Comparison of ENCODE assay signal across 7 cellular contexts in the genomic region with DNA sequence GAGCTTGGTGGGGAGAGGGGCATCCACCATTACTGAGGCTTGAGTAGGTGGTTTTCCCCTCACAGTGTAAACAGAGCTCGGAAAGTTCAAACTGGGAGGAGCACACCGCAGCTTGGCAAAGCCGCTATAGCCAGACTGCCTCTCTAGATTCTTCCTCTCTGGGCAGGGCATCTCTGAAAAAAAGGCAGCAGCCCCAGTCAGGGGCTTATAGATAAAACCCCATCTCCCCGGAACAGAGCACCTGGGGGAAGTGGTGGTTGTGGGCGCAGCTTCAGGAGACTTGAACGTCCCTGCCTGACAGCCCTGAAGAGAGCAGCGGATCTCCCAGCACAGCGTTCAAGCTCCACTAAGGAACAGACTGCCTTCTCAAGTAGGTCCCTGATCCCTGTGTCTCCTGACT. TPM values are rescaled to one million over a fixed set of nuclear protein-coding genes. Genes with fewer than 3 reads are reported as not detected.
DNase-seq lines count a peak whose midpoint lies in the region; ATAC-seq lines count a peak whose summit lies in the region.
"Not testable (repeated sequence)": the region's sequence is repeated elsewhere in the genome, so short reads cannot be mapped to it uniquely, and the experiment has no call there.

No MANE protein-coding gene starts in this region.

- not testable (repeated sequence) for H3K27me3 Mint-ChIP-seq in T-helper 2 cell treated with Interferon-gamma antibody and Interleukin-4, amounts not matched to agents 5 μg/mL and 100 μg/mL, for 36 hours (ENCODE audit: low read depth); activated naive CD4-positive, alpha-beta T cell treated with anti-CD3 and anti-CD28 coated beads for 36 hours (ENCODE audit: low read depth); naive thymus-derived CD8-positive, alpha-beta T cell
- H3K27me3 Mint-ChIP-seq in activated CD4-positive, alpha-beta T cell treated with anti-CD3 and anti-CD28 coated beads, Interleukin-2, amount 10 ng/mL, durations not matched to agents 7 days and 5 days: peaks cover 23% of the 10 kb centered on the region
- peaks cover 23% of the 10 kb centered on the region for H3K27me3 Mint-ChIP-seq in activated T-cell treated with anti-CD3 and anti-CD28 coated beads, Interleukin-2, amount 50 U/mL, for 4 hours (ENCODE audit: low read depth)
- H3K27me3 Mint-ChIP-seq in activated naive CD8-positive, alpha-beta T cell treated with anti-CD3 and anti-CD28 coated beads, Interleukin-2, amount 10 ng/mL, durations not matched to agents 7 days and 5 days: peaks cover 25% of the 10 kb centered on the region

- peaks cover 22% of the 10 kb centered on the region for H3K9me3 Mint-ChIP-seq in T-helper 2 cell treated with Interferon-gamma antibody and Interleukin-4, amounts not matched to agents 5 μg/mL and 100 μg/mL, for 36 hours
- H3K9me3 Mint-ChIP-seq in activated CD4-positive, alpha-beta T cell treated with anti-CD3 and anti-CD28 coated beads, Interleukin-2, amount 10 ng/mL, durations not matched to agents 7 days and 5 days: peaks cover 11% of the 10 kb centered on the region
- H3K9me3 Mint-ChIP-seq in activated T-cell treated with anti-CD3 and anti-CD28 coated beads, Interleukin-2, amount 50 U/mL, for 4 hours: not testable (repeated sequence)
- H3K9me3 Mint-ChIP-seq in activated naive CD4-positive, alpha-beta T cell treated with anti-CD3 and anti-CD28 coated beads for 36 hours: peaks cover 19% of the 10 kb centered on the region
- H3K9me3 Mint-ChIP-seq in activated naive CD8-positive, alpha-beta T cell treated with anti-CD3 and anti-CD28 coated beads, Interleukin-2, amount 10 ng/mL, durations not matched to agents 7 days and 5 days: peaks cover 24% of the 10 kb centered on the region
- peaks cover 0 to 43% (median 31%) of the 10 kb centered on the region in 9 donors for H3K9me3 Mint-ChIP-seq in naive thymus-derived CD8-positive, alpha-beta T cell

- CTCF ChIA-PET in activated CD4-positive, alpha-beta T cell treated with anti-CD3 and anti-CD28 coated beads, Interleukin-2, amount 10 ng/mL, durations not matched to agents 7 days and 5 days (lab: Charles Lee): interaction anchor here (0.6 to 1.1 kb wide), 2 partner anchors 337 to 407 kb away, joined by 3 to 4 read pairs; no protein-coding TSS in a partner anchor
- CTCF ChIA-PET in activated naive CD4-positive, alpha-beta T cell treated with anti-CD3 and anti-CD28 coated beads for 36 hours (lab: Charles Lee): interaction anchor here (0.7 kb wide), 1 partner anchor 8 kb away, joined by 3 read pairs; no protein-coding TSS in a partner anchor

- peak overlapping the region; percentile 39 for H3K4me3 Mint-ChIP-seq in T-helper 2 cell treated with Interferon-gamma antibody and Interleukin-4, amounts not matched to agents 5 μg/mL and 100 μg/mL, for 36 hours
- not testable (repeated sequence) for H3K4me3 Mint-ChIP-seq in activated CD4-positive, alpha-beta T cell treated with anti-CD3 and anti-CD28 coated beads, Interleukin-2, amount 10 ng/mL, durations not matched to agents 7 days and 5 days; activated T-cell treated with anti-CD3 and anti-CD28 coated beads, Interleukin-2, amount 50 U/mL, for 4 hours
- H3K4me3 Mint-ChIP-seq in activated naive CD4-positive, alpha-beta T cell treated with anti-CD3 and anti-CD28 coated beads for 36 hours: peak overlapping the region; percentile 45
- H3K4me3 Mint-ChIP-seq in activated naive CD8-positive, alpha-beta T cell treated with anti-CD3 and anti-CD28 coated beads, Interleukin-2, amount 10 ng/mL, durations not matched to agents 7 days and 5 days: peak overlapping the region; percentile 65
- H3K4me3 Mint-ChIP-seq in naive thymus-derived CD8-positive, alpha-beta T cell: peak overlapping the region in 9 of 10 donors; percentile 49 to 83 (median 66)

- H3K4me1 Mint-ChIP-seq in T-helper 2 cell treated with Interferon-gamma antibody and Interleukin-4, amounts not matched to agents 5 μg/mL and 100 μg/mL, for 36 hours (ENCODE audit: low read depth); activated T-cell treated with anti-CD3 and anti-CD28 coated beads, Interleukin-2, amount 50 U/mL, for 4 hours (ENCODE audit: low read depth): not testable (repeated sequence)
- peaks cover 20% of the 10 kb centered on the region for H3K4me1 Mint-ChIP-seq in activated CD4-positive, alpha-beta T cell treated with anti-CD3 and anti-CD28 coated beads, Interleukin-2, amount 10 ng/mL, durations not matched to agents 7 days and 5 days
- peaks cover 13% of the 10 kb centered on the region for H3K4me1 Mint-ChIP-seq in activated naive CD4-positive, alpha-beta T cell treated with anti-CD3 and anti-CD28 coated beads for 36 hours (ENCODE audit: low read depth)
- H3K4me1 Mint-ChIP-seq in activated naive CD8-positive, alpha-beta T cell treated with anti-CD3 and anti-CD28 coated beads, Interleukin-2, amount 10 ng/mL, durations not matched to agents 7 days and 5 days: peaks cover 29% of the 10 kb centered on the region
- H3K4me1 Mint-ChIP-seq in naive thymus-derived CD8-positive, alpha-beta T cell: peaks cover 13 to 25% (median 24%) of the 10 kb centered on the region in 4 donors

- peak; percentile 35 to 51 for ATAC-seq in activated T-cell treated with anti-CD3 and anti-CD28 coated beads, Interleukin-2, amount 50 U/mL, for 4 hours
- peak; percentile 81 for ATAC-seq in activated naive CD8-positive, alpha-beta T cell treated with anti-CD3 and anti-CD28 coated beads, Interleukin-2, amount 10 ng/mL, durations not matched to agents 7 days and 5 days (ENCODE audit: low read depth)
- ATAC-seq in naive thymus-derived CD8-positive, alpha-beta T cell: peak; percentile 81

- peak; percentile 87 for DNase-seq in Jurkat, Clone E6-1 (ENCODE audit: low read depth, low spot score)
- not testable (repeated sequence) for DNase-seq in T-helper 2 cell treated with Interferon-gamma antibody and Interleukin-4, amounts not matched to agents 5 μg/mL and 100 μg/mL, for 36 hours (ENCODE audit: low spot score); activated T-cell treated with anti-CD3 and anti-CD28 coated beads, Interleukin-2, amount 50 U/mL, for 4 hours
- DNase-seq in activated CD4-positive, alpha-beta T cell treated with anti-CD3 and anti-CD28 coated beads, Interleukin-2, amount 10 ng/mL, durations not matched to agents 7 days and 5 days: peak; percentile 35
- DNase-seq in activated naive CD4-positive, alpha-beta T cell treated with anti-CD3 and anti-CD28 coated beads for 36 hours: peak; percentile 27
- DNase-seq in activated naive CD8-positive, alpha-beta T cell treated with anti-CD3 and anti-CD28 coated beads, Interleukin-2, amount 10 ng/mL, durations not matched to agents 7 days and 5 days: peak; percentile 51
- DNase-seq in naive thymus-derived CD8-positive, alpha-beta T cell: peak in 7 of 10 donors; percentile 3 to 62 (median 32)

- not testable (repeated sequence) for H3K27ac Mint-ChIP-seq in T-helper 2 cell treated with Interferon-gamma antibody and Interleukin-4, amounts not matched to agents 5 μg/mL and 100 μg/mL, for 36 hours; activated CD4-positive, alpha-beta T cell treated with anti-CD3 and anti-CD28 coated beads, Interleukin-2, amount 10 ng/mL, durations not matched to agents 7 days and 5 days; activated naive CD4-positive, alpha-beta T cell treated with anti-CD3 and anti-CD28 coated beads for 36 hours
- peak overlapping the region; percentile 33 for H3K27ac Mint-ChIP-seq in activated naive CD8-positive, alpha-beta T cell treated with anti-CD3 and anti-CD28 coated beads, Interleukin-2, amount 10 ng/mL, durations not matched to agents 7 days and 5 days
- H3K27ac Mint-ChIP-seq in naive thymus-derived CD8-positive, alpha-beta T cell: peak overlapping the region in 9 of 10 donors; percentile 38 to 83 (median 69)

- POLR2A ChIA-PET in activated CD4-positive, alpha-beta T cell treated with anti-CD3 and anti-CD28 coated beads, Interleukin-2, amount 10 ng/mL, durations not matched to agents 7 days and 5 days (lab: Charles Lee); naive thymus-derived CD8-positive, alpha-beta T cell (lab: Charles Lee): not testable (repeated sequence)
- POLR2A ChIA-PET in activated naive CD8-positive, alpha-beta T cell treated with anti-CD3 and anti-CD28 coated beads, Interleukin-2, amount 10 ng/mL, durations not matched to agents 7 days and 5 days (lab: Charles Lee): interaction anchor here (0.8 kb wide), 1 partner anchor 133 kb away, joined by 3 read pairs; the partner anchor contains the start of gene CENPU

- intact Hi-C loops in activated naive CD4-positive, alpha-beta T cell treated with anti-CD3 and anti-CD28 coated beads for 36 hours (cut with micrococcal nuclease): not testable (repeated sequence)

- peak overlapping the region; percentile 27 for H3K4me3 ChIP-seq in Jurkat, Clone E6-1 (ENCODE audit: low read length)

- H3K36me3 Mint-ChIP-seq in T-helper 2 cell treated with Interferon-gamma antibody and Interleukin-4, amounts not matched to agents 5 μg/mL and 100 μg/mL, for 36 hours (ENCODE audit: low read depth); activated CD4-positive, alpha-beta T cell treated with anti-CD3 and anti-CD28 coated beads, Interleukin-2, amount 10 ng/mL, durations not matched to agents 7 days and 5 days (ENCODE audit: low read depth); activated T-cell treated with anti-CD3 and anti-CD28 coated beads, Interleukin-2, amount 50 U/mL, for 4 hours (ENCODE audit: insufficient read depth); activated naive CD4-positive, alpha-beta T cell treated with anti-CD3 and anti-CD28 coated beads for 36 hours (ENCODE audit: low read depth): not testable (repeated sequence)
- H3K36me3 Mint-ChIP-seq in activated naive CD8-positive, alpha-beta T cell treated with anti-CD3 and anti-CD28 coated beads, Interleukin-2, amount 10 ng/mL, durations not matched to agents 7 days and 5 days: peaks cover 15% of the 10 kb centered on the region
- peaks cover 0 to 27% (median 21%) of the 10 kb centered on the region in 3 donors for H3K36me3 Mint-ChIP-seq in naive thymus-derived CD8-positive, alpha-beta T cell

RNA-seq across cellular contexts. Expression of gene CASP3, which starts 48.3 kb away (rescaled TPM):
- 43.3 TPM for polyA plus RNA-seq in Jurkat, Clone E6-1 (2012; ENCODE audit: insufficient read depth, insufficient read length)
- 10 to 100 TPM; 58.0 to 64.2 TPM for total RNA-seq in activated CD4-positive, alpha-beta T cell treated with anti-CD3 and anti-CD28 coated beads, Interleukin-2, amount 10 ng/mL, durations not matched to agents 7 days and 5 days
- total RNA-seq in activated T-cell treated with anti-CD3 and anti-CD28 coated beads, Interleukin-2, amount 50 U/mL, for 4 hours: 10 to 100 TPM; 38.0 to 39.5 (median 38.6) TPM
- total RNA-seq in activated naive CD4-positive, alpha-beta T cell treated with anti-CD3 and anti-CD28 coated beads for 36 hours: 10 to 100 TPM; 27.5 to 27.9 TPM
- total RNA-seq in activated naive CD8-positive, alpha-beta T cell treated with anti-CD3 and anti-CD28 coated beads, Interleukin-2, amount 10 ng/mL, durations not matched to agents 7 days and 5 days: 10 to 100 TPM; 45.3 to 49.8 TPM
- 10 to 100 TPM; 19.6 to 22.8 TPM for total RNA-seq in naive thymus-derived CD8-positive, alpha-beta T cell
- 1 to 10 TPM; 1.9 to 4.7 (median 3.3) TPM for polyA plus RNA-seq in naive thymus-derived CD8-positive, alpha-beta T cell

RNA-seq across cellular contexts. Expression of gene PRIMPOL, which starts 48.6 kb away (rescaled TPM):
- 25.6 TPM for polyA plus RNA-seq in Jurkat, Clone E6-1 (2012; ENCODE audit: insufficient read depth, insufficient read length)
- total RNA-seq in activated CD4-positive, alpha-beta T cell treated with anti-CD3 and anti-CD28 coated beads, Interleukin-2, amount 10 ng/mL, durations not matched to agents 7 days and 5 days: 10 to 100 TPM; 20.2 to 21.4 TPM
- total RNA-seq in activated T-cell treated with anti-CD3 and anti-CD28 coated beads, Interleukin-2, amount 50 U/mL, for 4 hours: 1 to 10 TPM; 6.6 to 6.9 (median 6.7) TPM
- 10 to 100 TPM; 17.9 to 18.1 TPM for total RNA-seq in activated naive CD4-positive, alpha-beta T cell treated with anti-CD3 and anti-CD28 coated beads for 36 hours
- total RNA-seq in activated naive CD8-positive, alpha-beta T cell treated with anti-CD3 and anti-CD28 coated beads, Interleukin-2, amount 10 ng/mL, durations not matched to agents 7 days and 5 days: 10 to 100 TPM; 22.5 to 25.0 TPM
- 10 to 100 TPM; 16.1 to 17.6 TPM for total RNA-seq in naive thymus-derived CD8-positive, alpha-beta T cell
- polyA plus RNA-seq in naive thymus-derived CD8-positive, alpha-beta T cell: 10 to 100 TPM; 12.1 to 16.5 (median 12.7) TPM
